26 cellular contexts compared by ENCODE assay signal in genomic region chr2:20747317-20747716, GRCh38.
A peak's percentile ranks its signal among the peaks of the same experiment; 100 is the strongest.
DNase-seq lines count a peak whose midpoint lies in the region; ATAC-seq, FAIRE-seq and TF ChIP-seq lines count a peak whose summit lies in the region.
"Had no signal": no experiment of that assay in that cellular context is flagged by ENCODE, and none has a peak within 500 bp of the region (broad histone marks: within the 10 kb centered on the region; RNA-seq: fewer than 3 reads in every experiment).

No MANE protein-coding gene starts in this region.

- peak overlapping the region in 1 of 2 experiments; percentile 15; a peak in 1 of 6 replicates for H3K27ac ChIP-seq in A549
- peak overlapping the region; percentile 91 for H3K27ac ChIP-seq in mesenchymal stem cell (ENCODE audit: low read length, poor library complexity, severe bottlenecking)
- no peak overlapping the region for H3K27ac ChIP-seq in neural progenitor cell
- no peak overlapping the region for H3K27ac ChIP-seq in ascending aorta
- H3K27ac ChIP-seq: 22Rv1; BLaER1 treated with 17β-estradiol and CSF1 and Interleukin-3, amounts not matched to agents 10 nM and 100 nM had no signal

- H4K91ac ChIP-seq in mesenchymal stem cell (ENCODE audit: low read length): no peak overlapping the region

- H3K23ac ChIP-seq in mesenchymal stem cell (ENCODE audit: low read length in 2 of 2): no peak overlapping the region

- no peaks in the 10 kb centered on the region for H3K4me1 Mint-ChIP-seq in neural progenitor cell
- H3K4me1 Mint-ChIP-seq: CD14-positive monocyte had no signal

- no peaks in the 10 kb centered on the region for H3K79me2 ChIP-seq in neural progenitor cell (ENCODE audit: low read depth)

- peaks cover 2% of the 10 kb centered on the region for H3K36me3 Mint-ChIP-seq in neural progenitor cell

- no peak for TF ChIP-seq EP300 in A549 (IDR thresholded peaks at IDR 0.05)

- no peak overlapping the region for H3K18ac ChIP-seq in mesenchymal stem cell (ENCODE audit: low read depth in 1 of 2, low read length in 2 of 2)

- DNase-seq in A549 (ENCODE audit: low read depth in 1 of 2, low spot score in 1 of 2) (no peak), OCI-M1 (lab: John Stamatoyannopoulos, UW) (peak; percentile 38), fibroblast of villous mesenchyme (ENCODE audit: low read depth) (peak; percentile 56), mesenchymal stem cell (peak; percentile 4), sciatic nerve (ENCODE audit: low spot score) (no peak), neural progenitor cell (ENCODE audit: low spot score) (no peak), ascending aorta (ENCODE audit: low spot score in 2 of 2) (no peak)
- DNase-seq: ACHN; AML-193; BE2C; CD4-positive, alpha-beta T cell; CD8-positive, alpha-beta memory T cell; DMS 273 treated with DMSO at 0.1 percent for 48 hours; DMS79; EL; GDM1; GOT3; HFFc6 had no signal

- no peak overlapping the region for H2AFZ ChIP-seq in mesenchymal stem cell (ENCODE audit: low read depth, low read length)
- no peak overlapping the region for H2AFZ ChIP-seq in neural progenitor cell (replicated peaks)

- H3K9ac ChIP-seq in mesenchymal stem cell (ENCODE audit: low read length): no peak overlapping the region
- no peak overlapping the region for H3K9ac ChIP-seq in neural progenitor cell
- H3K9ac ChIP-seq: BLaER1 treated with 17β-estradiol and CSF1 and Interleukin-3, amounts not matched to agents 10 nM and 100 nM had no signal

- H3K27me3 ChIP-seq in mesenchymal stem cell (ENCODE audit: control insufficient read depth in 1 of 2, insufficient read depth in 1 of 2, low read length in 2 of 2) (no peaks in the 10 kb centered on the region), neural progenitor cell (no peaks in the 10 kb centered on the region), ascending aorta (no peaks in the 10 kb centered on the region)
- H3K27me3 ChIP-seq: BE2C; BLaER1 treated with 17β-estradiol and CSF1 and Interleukin-3, amounts not matched to agents 10 nM and 100 nM had no signal

- H3K79me1 ChIP-seq in mesenchymal stem cell (replicated peaks; ENCODE audit: low read length, poor library complexity, severe bottlenecking): peaks cover 16% of the 10 kb centered on the region

- no peak for ATAC-seq in A549
- ATAC-seq in sciatic nerve: no peak
- no peak for ATAC-seq in GM21825 (IDR thresholded peaks at IDR 0.05; ENCODE audit: unreplicated experiment)
- ATAC-seq: GM12878 had no signal

- no peak overlapping the region for H3K14ac ChIP-seq in mesenchymal stem cell (ENCODE audit: low read length in 2 of 2)

- H3K9me3 Mint-ChIP-seq in neural progenitor cell: no peaks in the 10 kb centered on the region
- H3K9me3 Mint-ChIP-seq: CD4-positive, alpha-beta T cell; CD8-positive, alpha-beta memory T cell; HFFc6 had no signal

- H3K9me3 ChIP-seq in A549: peaks cover 4% of the 10 kb centered on the region; the same call in 1 of the 3 replicates
- peaks cover 3% of the 10 kb centered on the region for H3K9me3 ChIP-seq in mesenchymal stem cell (ENCODE audit: control insufficient read depth, low read length)
- H3K9me3 ChIP-seq in neural progenitor cell (ENCODE audit: low read depth): no peaks in the 10 kb centered on the region
- no peaks in the 10 kb centered on the region for H3K9me3 ChIP-seq in ascending aorta
- H3K9me3 ChIP-seq: BE2C, HAP-1 had no signal

- CTCF ChIA-PET in A549 (lab: Yijun Ruan, JAX): interaction anchor here (1.4 kb wide), 1 partner anchor 19 kb away, joined by 3 read pairs; no protein-coding TSS in a partner anchor

- no peak overlapping the region for H3K4me3 Mint-ChIP-seq in neural progenitor cell
- H3K4me3 Mint-ChIP-seq: CD14-positive monocyte; CD4-positive, alpha-beta T cell; CD8-positive, alpha-beta memory T cell; HFFc6 had no signal

- peak overlapping the region; percentile 31 for H2AK5ac ChIP-seq in mesenchymal stem cell (ENCODE audit: low read length, severe bottlenecking)

- intact Hi-C loops in sciatic nerve (cut with DNase I) (loop anchor here (5.0 kb wide), 1 partner anchor 60 kb away; no protein-coding TSS in a partner anchor), ascending aorta (cut with DNase I) (no loop called here)

- H2BK120ac ChIP-seq in mesenchymal stem cell (ENCODE audit: low read depth, low read length): no peak overlapping the region

- peak; percentile 63 for FAIRE-seq in A549 (lab: Jason Lieb, UNC)
- FAIRE-seq: A204.1, D721Med, GM12878 had no signal

- H4K8ac ChIP-seq in mesenchymal stem cell (ENCODE audit: low read length): no peak overlapping the region

- H3K4ac ChIP-seq in mesenchymal stem cell (ENCODE audit: low read depth in 1 of 2, low read length in 2 of 2): no peak overlapping the region

- H4K20me1 ChIP-seq in neural progenitor cell (ENCODE audit: low read depth): peaks cover 3% of the 10 kb centered on the region

- POLR2A ChIA-PET in A549 (lab: Yijun Ruan, JAX): no interaction called here

- TF ChIP-seq RAD21 in A549 (conservative IDR thresholded peaks at IDR 0.05 in 1 of 2, IDR thresholded peaks at IDR 0.05 in 1 of 2): no peak

- no peaks in the 10 kb centered on the region for H3F3A ChIP-seq in neural progenitor cell (ENCODE audit: low read depth)

- H2BK15ac ChIP-seq in mesenchymal stem cell (ENCODE audit: low read depth, poor library complexity, severe bottlenecking): no peak overlapping the region

- WGBS in A549 (ENCODE audit: missing lambda C conversion rate): 37% methylated on average over 1 of the region's 1 CpG
- WGBS in mesenchymal stem cell: 14% methylated on average over 1 of the region's 1 CpG

- H3K4me2 ChIP-seq in A549: peak overlapping the region; percentile 60; the same call in 2 of the 3 replicates
- no peak overlapping the region for H3K4me2 ChIP-seq in mesenchymal stem cell (ENCODE audit: low read length, poor library complexity, severe bottlenecking)
- no peak overlapping the region for H3K4me2 ChIP-seq in neural progenitor cell
- H3K4me2 ChIP-seq: BLaER1 treated with 17β-estradiol and CSF1 and Interleukin-3, amounts not matched to agents 10 nM and 100 nM had no signal

- H3K27ac Mint-ChIP-seq in neural progenitor cell: no peak overlapping the region
- H3K27ac Mint-ChIP-seq: CD14-positive monocyte; CD4-positive, alpha-beta T cell; CD8-positive, alpha-beta memory T cell; HFFc6 had no signal

- peak overlapping the region; percentile 44 for H2BK5ac ChIP-seq in mesenchymal stem cell (ENCODE audit: low read depth, low read length, poor library complexity, severe bottlenecking)

- H3K4me1 ChIP-seq in A549: peaks cover 27% of the 10 kb centered on the region
- no peaks in the 10 kb centered on the region for H3K4me1 ChIP-seq in mesenchymal stem cell (ENCODE audit: control insufficient read depth, insufficient read depth, low read depth, low read length)
- H3K4me1 ChIP-seq in neural progenitor cell: peaks cover 4% of the 10 kb centered on the region
- no peaks in the 10 kb centered on the region for H3K4me1 ChIP-seq in ascending aorta
- H3K4me1 ChIP-seq: BE2C, HAP-1 had no signal

- H3K27me3 Mint-ChIP-seq in neural progenitor cell (ENCODE audit: insufficient read depth, low read depth): no peaks in the 10 kb centered on the region
- H3K27me3 Mint-ChIP-seq: CD4-positive, alpha-beta T cell; CD8-positive, alpha-beta memory T cell had no signal

- H3K36me3 ChIP-seq in mesenchymal stem cell (ENCODE audit: control insufficient read depth in 1 of 2, insufficient read depth in 2 of 2, low read depth in 1 of 2, low read length in 2 of 2): peaks cover 0 to 2% of the 10 kb centered on the region in 2 experiments
- no peaks in the 10 kb centered on the region for H3K36me3 ChIP-seq in neural progenitor cell
- no peaks in the 10 kb centered on the region for H3K36me3 ChIP-seq in ascending aorta
- H3K36me3 ChIP-seq: HAP-1 had no signal

- H3K4me3 ChIP-seq in A549: no peak overlapping the region
- no peak overlapping the region for H3K4me3 ChIP-seq in fibroblast of villous mesenchyme (ENCODE audit: low read depth, low read length)
- H3K4me3 ChIP-seq in mesenchymal stem cell (ENCODE audit: insufficient read depth in 1 of 2, low read depth in 1 of 2, low read length in 2 of 2): no peak overlapping the region
- H3K4me3 ChIP-seq in neural progenitor cell: no peak overlapping the region
- H3K4me3 ChIP-seq in ascending aorta: no peak overlapping the region
- H3K4me3 ChIP-seq: BLaER1 treated with 17β-estradiol and CSF1 and Interleukin-3, amounts not matched to agents 10 nM and 100 nM; GM12878; HAP-1 had no signal

- TF ChIP-seq CTCF in A549 (IDR thresholded peaks at IDR 0.05) (no peak), fibroblast of villous mesenchyme (IDR thresholded peaks at IDR 0.05; ENCODE audit: insufficient read depth, low read depth, low read length) (no peak), neural progenitor cell (IDR thresholded peaks at IDR 0.05) (no peak), ascending aorta (IDR thresholded peaks at IDR 0.05) (no peak)

- no peak for TF ChIP-seq POLR2A in A549 (IDR thresholded peaks at IDR 0.05; ENCODE audit: low read length)

- no peak overlapping the region for H2BK12ac ChIP-seq in mesenchymal stem cell (ENCODE audit: low read length in 2 of 2)

TF ChIP-seq in A549, 52 proteins besides CTCF, POLR2A, EP300 and RAD21:
- TF ChIP-seq TP53 (CRISPR knock-in tag; IDR thresholded peaks at IDR 0.05) (no peak), ZFP36 (IDR thresholded peaks at IDR 0.05; ENCODE audit: borderline replicate concordance, partially characterized antibody) (no peak), ELK1 (IDR thresholded peaks at IDR 0.05; ENCODE audit: low read depth, low read length) (no peak), RARB (CRISPR knock-in tag; IDR thresholded peaks at IDR 0.05) (no peak), FOXS1 (CRISPR knock-in tag; IDR thresholded peaks at IDR 0.05) (no peak), ATOH8 (CRISPR knock-in tag; IDR thresholded peaks at IDR 0.05; ENCODE audit: low read depth) (no peak), SMC3 (IDR thresholded peaks at IDR 0.05) (no peak)

Comparison
In these comparisons a context has a peak if more than half of its experiments do, and no peak if none do; other contexts are left out.
1. DNase-seq: peak in OCI-M1 (single experiment), fibroblast of villous mesenchyme (single experiment) and mesenchymal stem cell (single experiment); none in A549 (0 of 2), sciatic nerve (single experiment), neural progenitor cell (single experiment) and ascending aorta (0 of 2).